Comparison of ENCODE assay signal across 2 cellular contexts in genomic region chr11:113408887-113409286, GRCh38.
TF ChIP-seq lines count a peak whose summit lies in the region.

No MANE protein-coding gene starts in this region.

TF ChIP-seq in GM23338, 12 proteins besides CTCF, POLR2A, EP300 and RAD21:
- TF ChIP-seq CREB1 (CRISPR knock-in tag; IDR thresholded peaks at IDR 0.05; ENCODE audit: low read depth) (no peak), ETS1 (IDR thresholded peaks at IDR 0.05) (no peak), EZH2 (IDR thresholded peaks at IDR 0.05; ENCODE audit: low read depth, unreplicated experiment) (no peak), ZNF114 (CRISPR knock-in tag; IDR thresholded peaks at IDR 0.05) (no peak), ZNF462 (CRISPR knock-in tag; IDR thresholded peaks at IDR 0.05) (no peak), JUNB (IDR thresholded peaks at IDR 0.05; ENCODE audit: unreplicated experiment) (no peak), ZNF331 (CRISPR knock-in tag; IDR thresholded peaks at IDR 0.05; ENCODE audit: low read depth) (no peak), POLR2AphosphoS5 (IDR thresholded peaks at IDR 0.05; ENCODE audit: low read depth) (no peak), STAT1 (IDR thresholded peaks at IDR 0.05; ENCODE audit: unreplicated experiment) (no peak), NANOG (IDR thresholded peaks at IDR 0.05; ENCODE audit: borderline replicate concordance) (no peak), EZH2phosphoT487 (IDR thresholded peaks at IDR 0.05; ENCODE audit: unreplicated experiment) (no peak), REST (IDR thresholded peaks at IDR 0.05; ENCODE audit: unreplicated experiment) (no peak)

TF ChIP-seq in H1, 55 proteins besides CTCF, POLR2A, EP300 and RAD21:
- TF ChIP-seq MAX (IDR thresholded peaks at IDR 0.05) (no peak), FOSL1 (IDR thresholded peaks at IDR 0.05; ENCODE audit: insufficient read depth, low read depth, low read length) (no peak), TAF1 (IDR thresholded peaks at IDR 0.05; ENCODE audit: low read depth, low read length) (no peak), CBX8 (IDR thresholded peaks at IDR 0.05; ENCODE audit: borderline replicate concordance, low read depth, low read length) (no peak), BCL11A (IDR thresholded peaks at IDR 0.05; ENCODE audit: low read depth in 2 of 2, low read length in 2 of 2) (no peak), CHD7 (IDR thresholded peaks at IDR 0.05; ENCODE audit: insufficient replicate concordance, low read length) (no peak), ATF2 (IDR thresholded peaks at IDR 0.05; ENCODE audit: low read length) (no peak), TEAD4 (IDR thresholded peaks at IDR 0.05; ENCODE audit: low read depth, low read length) (no peak), RFX5 (IDR thresholded peaks at IDR 0.05; ENCODE audit: borderline replicate concordance, low read depth, low read length) (no peak), KDM5A (IDR thresholded peaks at IDR 0.05; ENCODE audit: low read length) (no peak), KDM4A (IDR thresholded peaks at IDR 0.05; ENCODE audit: low read depth, low read length, severe bottlenecking) (no peak), SP4 (IDR thresholded peaks at IDR 0.05; ENCODE audit: low read length) (no peak), BACH1 (IDR thresholded peaks at IDR 0.05; ENCODE audit: low read length) (no peak), SAP30 (IDR thresholded peaks at IDR 0.05; ENCODE audit: insufficient read depth, insufficient replicate concordance, low read length) (no peak), TAF7 (optimal IDR thresholded peaks at IDR 0.05; ENCODE audit: borderline replicate concordance, low read depth, low read length) (no peak), GABPA (IDR thresholded peaks at IDR 0.05; ENCODE audit: borderline replicate concordance, insufficient read depth, low read length) (no peak), MAFK (IDR thresholded peaks at IDR 0.05; ENCODE audit: low read depth, low read length) (no peak), SUZ12 (IDR thresholded peaks at IDR 0.05; ENCODE audit: low read length) (no peak), GTF2F1 (IDR thresholded peaks at IDR 0.05; ENCODE audit: borderline replicate concordance, low read depth, low read length) (no peak), SP1 (IDR thresholded peaks at IDR 0.05; ENCODE audit: low read depth, low read length) (no peak)
